8 cellular contexts compared by ENCODE assay signal in genomic region chr1:31937300-31938183, GRCh38. TPM values are rescaled to one million over a fixed set of nuclear protein-coding genes. Genes with fewer than 3 reads are reported as not detected.
DNase-seq lines count a peak whose midpoint lies in the region; ATAC-seq and TF ChIP-seq lines count a peak whose summit lies in the region.

No MANE protein-coding gene starts in this region.

- H4K91ac ChIP-seq in trophoblast cell (ENCODE audit: low read depth, low read length), result peak overlapping the region; percentile 88

- peaks cover 30% of the 10 kb centered on the region for H3K36me3 Mint-ChIP-seq in activated naive CD8-positive, alpha-beta T cell treated with anti-CD3 and anti-CD28 coated beads for 36 hours

- intact Hi-C loops in cardiac septum (cut with DNase I), result loop anchor here (2.0 to 10.0 kb wide), 4 partner anchors 17 to 363 kb away; partner anchors contain the start of genes KHDRBS1 and TINAGL1

- H3K27ac ChIP-seq in SJSA1, result peak overlapping the region; percentile 82
- H3K27ac ChIP-seq in trophoblast cell (ENCODE audit: low read depth, low read length), result peak overlapping the region; percentile 93
- peak overlapping the region; percentile 97 to 99 (median 98) for H3K27ac ChIP-seq in upper lobe of left lung

- TF ChIP-seq CTCF in upper lobe of left lung (IDR thresholded peaks at IDR 0.05), result no peak

- H3K14ac ChIP-seq in trophoblast cell (ENCODE audit: low read length), result peak overlapping the region; percentile 98

- peaks cover 18% of the 10 kb centered on the region for H3K79me1 ChIP-seq in trophoblast cell (ENCODE audit: low read length)

- no peaks in the 10 kb centered on the region for H3K9me3 Mint-ChIP-seq in activated naive CD8-positive, alpha-beta T cell treated with anti-CD3 and anti-CD28 coated beads for 36 hours

- peaks cover 23% of the 10 kb centered on the region for H3K79me2 ChIP-seq in trophoblast cell (ENCODE audit: control insufficient read depth, insufficient read depth, low read length, poor library complexity)

- peak overlapping the region; percentile 92 for H3K4me2 ChIP-seq in trophoblast cell (ENCODE audit: low read length)

- peaks cover 20% of the 10 kb centered on the region for H3K36me3 ChIP-seq in SJSA1
- H3K36me3 ChIP-seq in trophoblast cell (ENCODE audit: control insufficient read depth in 1 of 2, insufficient read depth in 2 of 2, low read length in 2 of 2), result no peaks in the 10 kb centered on the region
- H3K36me3 ChIP-seq in upper lobe of left lung, result no peaks in the 10 kb centered on the region

- H3K4ac ChIP-seq in trophoblast cell (ENCODE audit: low read depth, low read length), result peak overlapping the region; percentile 99

- H3K27me3 Mint-ChIP-seq in activated naive CD8-positive, alpha-beta T cell treated with anti-CD3 and anti-CD28 coated beads for 36 hours, result no peaks in the 10 kb centered on the region

- peak overlapping the region; percentile 18 for H3K23ac ChIP-seq in trophoblast cell (ENCODE audit: low read length)

- TF ChIP-seq EP300 in upper lobe of left lung (IDR thresholded peaks at IDR 0.05), result no peak

- H2BK120ac ChIP-seq in trophoblast cell (ENCODE audit: insufficient read depth, low read length, poor library complexity), result peak overlapping the region; percentile 81

- peak overlapping the region; percentile 88 for H4K8ac ChIP-seq in trophoblast cell (ENCODE audit: low read depth, low read length)

- peak overlapping the region; percentile 95 for H3K18ac ChIP-seq in trophoblast cell (ENCODE audit: low read length)

- H2AFZ ChIP-seq in trophoblast cell (ENCODE audit: insufficient read depth, low read length, poor library complexity), result peak overlapping the region; percentile 82

- peak overlapping the region; percentile 98 for H3K27ac Mint-ChIP-seq in activated naive CD8-positive, alpha-beta T cell treated with anti-CD3 and anti-CD28 coated beads for 36 hours

- H3K4me3 ChIP-seq in SJSA1, result peak overlapping the region; percentile 99
- peak overlapping the region; percentile 98 for H3K4me3 ChIP-seq in trophoblast cell (ENCODE audit: low read depth, low read length)
- peak overlapping the region; percentile 53 to 81 (median 72) for H3K4me3 ChIP-seq in upper lobe of left lung

- peak overlapping the region; percentile 91 for H3K4me3 Mint-ChIP-seq in activated naive CD8-positive, alpha-beta T cell treated with anti-CD3 and anti-CD28 coated beads for 36 hours

- H2AK5ac ChIP-seq in trophoblast cell (ENCODE audit: low read length), result peak overlapping the region; percentile 57

- peaks cover 61% of the 10 kb centered on the region for H3K4me1 ChIP-seq in SJSA1 (replicated peaks)
- H3K4me1 ChIP-seq in trophoblast cell (ENCODE audit: control insufficient read depth in 1 of 2, insufficient read depth in 2 of 2, low read length in 2 of 2), result peaks cover 10 to 14% of the 10 kb centered on the region in 2 experiments
- H3K4me1 ChIP-seq in upper lobe of left lung, result peaks cover 59 to 83% (median 74%) of the 10 kb centered on the region in 4 donors

- DNase-seq in NK-92 treated with Interleukin-12 subunit alpha and Interleukin-12 subunit beta, amount 100 ng/mL, for 24 hours (lab: John Stamatoyannopoulos, UW), result peak; percentile 66
- DNase-seq in NK-92 (lab: John Stamatoyannopoulos, UW; ENCODE audit: unreplicated experiment), result no peak
- peak; percentile 66 to 68 for DNase-seq in SJSA1 (ENCODE audit: low read depth in 1 of 2, low spot score in 2 of 2)
- DNase-seq in activated naive CD8-positive, alpha-beta T cell treated with anti-CD3 and anti-CD28 coated beads for 36 hours, result peak; percentile 78
- peak; percentile 91 for DNase-seq in cardiac septum (ENCODE audit: low spot score)
- DNase-seq in trophoblast cell, result peak; percentile 32 to 55
- peak; percentile 76 to 96 for DNase-seq in upper lobe of left lung

- WGBS in trophoblast cell (ENCODE audit: extremely low coverage, insufficient coverage, insufficient read length), result 100% methylated on average over 1 of the region's 78 CpGs
- WGBS in upper lobe of left lung, 2 donors, result 2% methylated on average over 23 to 35 of the region's 78 CpGs

- H3K9me3 ChIP-seq in SJSA1 (replicated peaks) (no peaks in the 10 kb centered on the region), trophoblast cell (ENCODE audit: insufficient read depth, low read depth, low read length) (peaks cover 3% of the 10 kb centered on the region), upper lobe of left lung (no peaks in the 10 kb centered on the region)

- H3K9ac ChIP-seq in trophoblast cell (ENCODE audit: low read length), result peak overlapping the region; percentile 68

- peak; percentile 31 for ATAC-seq in HG03045 (IDR thresholded peaks at IDR 0.05; ENCODE audit: unreplicated experiment)
- ATAC-seq in upper lobe of left lung (ENCODE audit: low FRiP score in 2 of 2), result peak; percentile 83 to 84

- H2BK12ac ChIP-seq in trophoblast cell (ENCODE audit: low read length), result peak overlapping the region; percentile 6

- peak overlapping the region; percentile 46 for H4K12ac ChIP-seq in trophoblast cell (ENCODE audit: low read depth, low read length)

- peaks cover 66% of the 10 kb centered on the region for H3K4me1 Mint-ChIP-seq in activated naive CD8-positive, alpha-beta T cell treated with anti-CD3 and anti-CD28 coated beads for 36 hours

- H3K27me3 ChIP-seq in SJSA1 (replicated peaks), result no peaks in the 10 kb centered on the region
- H3K27me3 ChIP-seq in trophoblast cell (ENCODE audit: insufficient read depth, low read length), result no peaks in the 10 kb centered on the region
- no peaks in the 10 kb centered on the region for H3K27me3 ChIP-seq in upper lobe of left lung

- peak overlapping the region; percentile 93 for H2BK5ac ChIP-seq in trophoblast cell (ENCODE audit: low read depth, low read length, poor library complexity)

- TF ChIP-seq POLR2A in upper lobe of left lung (IDR thresholded peaks at IDR 0.05), result no peak

RNA-seq across cellular contexts. Expression of gene PTP4A2, which starts 0.6 kb away (rescaled TPM):
- 287 and 325 TPM in 2 replicates for total RNA-seq in SJSA1 (2014; rRNA removed; shearing (Covaris generic))
- 100 to 1,000 TPM; 342 to 357 TPM for total RNA-seq in activated naive CD8-positive, alpha-beta T cell treated with anti-CD3 and anti-CD28 coated beads for 36 hours
- total RNA-seq in cardiac septum, result 216 TPM
- 646 and 682 TPM in 2 replicates for polyA plus RNA-seq in trophoblast cell (2013)
- total RNA-seq in upper lobe of left lung, result 100 to 1,000 TPM in 4 of 6 donors, 10 to 100 TPM in 2; 71.6 to 279 (median 148) TPM
